Comparison of ENCODE assay signal across 10 cellular contexts in genomic region chr12:51390457-51391046, GRCh38. TPM values are rescaled to one million over a fixed set of nuclear protein-coding genes. Genes with fewer than 3 reads are reported as not detected.
A peak's percentile ranks its signal among the peaks of the same experiment; 100 is the strongest.
DNase-seq lines count a peak whose midpoint lies in the region; ATAC-seq and TF ChIP-seq lines count a peak whose summit lies in the region.
"Had no signal": no experiment of that assay in that cellular context is flagged by ENCODE, and none has a peak within 500 bp of the region (broad histone marks: within the 10 kb centered on the region; RNA-seq: fewer than 3 reads in every experiment).

No MANE protein-coding gene starts in this region.

- no peak overlapping the region; the same call in 1 of the 2 replicates for H3K4me3 ChIP-seq in WERI-Rb-1 (ENCODE audit: low read depth, low read length)

- peaks cover 63% of the 10 kb centered on the region for H3K4me1 Mint-ChIP-seq in activated CD8-positive, alpha-beta memory T cell treated with anti-CD3 and anti-CD28 coated beads, Interleukin-2, amount 10 ng/mL, durations not matched to agents 7 days and 5 days
- peaks cover 80% of the 10 kb centered on the region for H3K4me1 Mint-ChIP-seq in activated CD8-positive, alpha-beta T cell treated with anti-CD3 and anti-CD28 coated beads, Interleukin-2, amount 10 ng/mL, durations not matched to agents 7 days and 5 days (ENCODE audit: low read depth)

- H3K9me3 ChIP-seq in WERI-Rb-1 (ENCODE audit: severe bottlenecking) = no peaks in the 10 kb centered on the region

- CTCF ChIA-PET in activated CD8-positive, alpha-beta memory T cell treated with anti-CD3 and anti-CD28 coated beads, Interleukin-2, amount 10 ng/mL, durations not matched to agents 7 days and 5 days (lab: Charles Lee) = interaction anchor here (1.7 to 2.4 kb wide), 3 partner anchors 19 to 40 kb away, joined by 5 to 12 read pairs (median 6); no protein-coding TSS in a partner anchor
- CTCF ChIA-PET in activated CD8-positive, alpha-beta T cell treated with anti-CD3 and anti-CD28 coated beads, Interleukin-2, amount 10 ng/mL, durations not matched to agents 7 days and 5 days (lab: Charles Lee) = interaction anchor here (1.1 to 2.6 kb wide), 4 partner anchors 18 to 180 kb away, joined by 3 to 9 read pairs (median 6); no protein-coding TSS in a partner anchor

- peaks cover 2% of the 10 kb centered on the region for H3K27me3 ChIP-seq in WERI-Rb-1 (ENCODE audit: insufficient read depth, low read depth, severe bottlenecking)

- no peaks in the 10 kb centered on the region for H3K27me3 Mint-ChIP-seq in activated CD8-positive, alpha-beta memory T cell treated with anti-CD3 and anti-CD28 coated beads, Interleukin-2, amount 10 ng/mL, durations not matched to agents 7 days and 5 days
- H3K27me3 Mint-ChIP-seq in activated CD8-positive, alpha-beta T cell treated with anti-CD3 and anti-CD28 coated beads, Interleukin-2, amount 10 ng/mL, durations not matched to agents 7 days and 5 days (ENCODE audit: low read depth) = no peaks in the 10 kb centered on the region

- H3K27ac ChIP-seq in substantia nigra (ENCODE audit: low read depth, low read length, poor library complexity, severe bottlenecking) (peak overlapping the region; percentile 95), WERI-Rb-1 (no peak overlapping the region)

- no peak for TF ChIP-seq CTCF in WERI-Rb-1 (IDR thresholded peaks at IDR 0.05; ENCODE audit: low read depth, low read length)

- H3K9me3 Mint-ChIP-seq in activated CD8-positive, alpha-beta memory T cell treated with anti-CD3 and anti-CD28 coated beads, Interleukin-2, amount 10 ng/mL, durations not matched to agents 7 days and 5 days (ENCODE audit: low read depth) = no peaks in the 10 kb centered on the region
- H3K9me3 Mint-ChIP-seq in activated CD8-positive, alpha-beta T cell treated with anti-CD3 and anti-CD28 coated beads, Interleukin-2, amount 10 ng/mL, durations not matched to agents 7 days and 5 days (ENCODE audit: insufficient read depth) = no peaks in the 10 kb centered on the region

- no peak for DNase-seq in activated CD8-positive, alpha-beta memory T cell treated with anti-CD3 and anti-CD28 coated beads, Interleukin-2, amount 10 ng/mL, durations not matched to agents 7 days and 5 days
- no peak for DNase-seq in activated CD8-positive, alpha-beta memory T cell treated with anti-CD3 and anti-CD28 coated beads, Interleukin-2, amount 50 U/mL, for 4 hours
- no peak for DNase-seq in activated CD8-positive, alpha-beta T cell treated with anti-CD3 and anti-CD28 coated beads, Interleukin-2, amount 10 ng/mL, durations not matched to agents 7 days and 5 days
- peak; percentile 8 for DNase-seq in iPS-NIHi7 (ENCODE audit: extremely low spot score)
- DNase-seq in substantia nigra (lab: John Stamatoyannopoulos, UW) = peak in 3 of 49 donors; percentile 45 to 53 (median 51)
- DNase-seq in WERI-Rb-1 = no peak
- no peak for DNase-seq in activated naive CD4-positive, alpha-beta T cell treated with anti-CD3 and anti-CD28 coated beads, Interleukin-2, amount 50 U/mL, for 16 hours
- DNase-seq: NCI-H345 had no signal

- H3K36me3 Mint-ChIP-seq in activated CD8-positive, alpha-beta memory T cell treated with anti-CD3 and anti-CD28 coated beads, Interleukin-2, amount 10 ng/mL, durations not matched to agents 7 days and 5 days = peaks cover 5% of the 10 kb centered on the region
- peaks cover 27% of the 10 kb centered on the region for H3K36me3 Mint-ChIP-seq in activated CD8-positive, alpha-beta T cell treated with anti-CD3 and anti-CD28 coated beads, Interleukin-2, amount 10 ng/mL, durations not matched to agents 7 days and 5 days (ENCODE audit: low read depth)

- H3K27ac Mint-ChIP-seq in activated CD8-positive, alpha-beta memory T cell treated with anti-CD3 and anti-CD28 coated beads, Interleukin-2, amount 10 ng/mL, durations not matched to agents 7 days and 5 days = peak overlapping the region; percentile 88
- H3K27ac Mint-ChIP-seq in activated CD8-positive, alpha-beta T cell treated with anti-CD3 and anti-CD28 coated beads, Interleukin-2, amount 10 ng/mL, durations not matched to agents 7 days and 5 days = peak overlapping the region; percentile 90

- no peaks in the 10 kb centered on the region for H3K36me3 ChIP-seq in WERI-Rb-1

- no peak for ATAC-seq in activated CD8-positive, alpha-beta memory T cell treated with anti-CD3 and anti-CD28 coated beads, Interleukin-2, amount 10 ng/mL, durations not matched to agents 7 days and 5 days
- ATAC-seq in activated CD8-positive, alpha-beta T cell treated with anti-CD3 and anti-CD28 coated beads, Interleukin-2, amount 10 ng/mL, durations not matched to agents 7 days and 5 days = no peak
- no peak for ATAC-seq in GM19467 (IDR thresholded peaks at IDR 0.05; ENCODE audit: unreplicated experiment)

- H3K4me3 Mint-ChIP-seq in activated CD8-positive, alpha-beta memory T cell treated with anti-CD3 and anti-CD28 coated beads, Interleukin-2, amount 10 ng/mL, durations not matched to agents 7 days and 5 days = peak overlapping the region; percentile 90
- peak overlapping the region; percentile 94 for H3K4me3 Mint-ChIP-seq in activated CD8-positive, alpha-beta T cell treated with anti-CD3 and anti-CD28 coated beads, Interleukin-2, amount 10 ng/mL, durations not matched to agents 7 days and 5 days

- POLR2A ChIA-PET in activated CD8-positive, alpha-beta T cell treated with anti-CD3 and anti-CD28 coated beads, Interleukin-2, amount 10 ng/mL, durations not matched to agents 7 days and 5 days (lab: Charles Lee) = interaction anchor here (1.1 to 1.3 kb wide), 3 partner anchors 22 to 67 kb away, joined by 3 to 4 read pairs (median 4); no protein-coding TSS in a partner anchor

RNA-seq across cellular contexts. Expression of gene GALNT6, which starts 0.7 kb away (rescaled TPM):
- 10 to 100 TPM; 43.9 to 47.9 TPM for total RNA-seq in activated CD8-positive, alpha-beta memory T cell treated with anti-CD3 and anti-CD28 coated beads, Interleukin-2, amount 10 ng/mL, durations not matched to agents 7 days and 5 days
- 10 to 100 TPM; 40.4 to 43.1 TPM for total RNA-seq in activated CD8-positive, alpha-beta T cell treated with anti-CD3 and anti-CD28 coated beads, Interleukin-2, amount 10 ng/mL, durations not matched to agents 7 days and 5 days

RNA-seq across cellular contexts. Expression of gene SLC4A8, which starts 34.1 kb away (rescaled TPM):
- 1 to 10 TPM; 9.1 to 9.2 TPM for total RNA-seq in activated CD8-positive, alpha-beta memory T cell treated with anti-CD3 and anti-CD28 coated beads, Interleukin-2, amount 10 ng/mL, durations not matched to agents 7 days and 5 days
- total RNA-seq in activated CD8-positive, alpha-beta T cell treated with anti-CD3 and anti-CD28 coated beads, Interleukin-2, amount 10 ng/mL, durations not matched to agents 7 days and 5 days = 10 to 100 TPM; 11.4 to 12.6 TPM

RNA-seq across cellular contexts. Expression of gene CELA1, which starts 44.1 kb away (rescaled TPM):
- total RNA-seq in activated CD8-positive, alpha-beta memory T cell treated with anti-CD3 and anti-CD28 coated beads, Interleukin-2, amount 10 ng/mL, durations not matched to agents 7 days and 5 days = not detected
- not detected for total RNA-seq in activated CD8-positive, alpha-beta T cell treated with anti-CD3 and anti-CD28 coated beads, Interleukin-2, amount 10 ng/mL, durations not matched to agents 7 days and 5 days
- total RNA-seq: subcutaneous adipose tissue had no signal
